ENCODE assay signal across 11 cellular contexts in genomic region chr4:80803337-80803736, GRCh38.
"Had no signal": no experiment of that assay in that cellular context is flagged by ENCODE, and none has a peak within 500 bp of the region (broad histone marks: within the 10 kb centered on the region; RNA-seq: fewer than 3 reads in every experiment).

No MANE protein-coding gene starts in this region.

- ATAC-seq: activated T-helper 17 cell treated with anti-CD3 and anti-CD28 coated beads, Interleukin-2, amount 50 U/mL, for 72 hours; natural killer cell had no signal

- DNase-seq: activated naive CD4-positive, alpha-beta T cell treated with anti-CD3 and anti-CD28 coated beads for 36 hours; dermis blood vessel endothelial cell; head of caudate nucleus; kidney glomerular epithelial cell; mesenchymal stem cell; natural killer cell; stimulated activated CD4-positive, alpha-beta T cell treated with anti-CD3 and anti-CD28 coated beads, Interleukin-2, amount 100 ng/mL, for 48 hours; stimulated activated naive CD4-positive, alpha-beta T cell; T-helper 2 cell; trophoblast cell had no signal
